ENCODE assay signal across 7 cellular contexts in genomic region chr2:80642465-80642864, GRCh38.
"Had no signal": no experiment of that assay in that cellular context is flagged by ENCODE, and none has a peak within 500 bp of the region (broad histone marks: within the 10 kb centered on the region; RNA-seq: fewer than 3 reads in every experiment).

No MANE protein-coding gene starts in this region.

- H3K4me3 ChIP-seq: GM23338 had no signal

- H3K4me2 ChIP-seq: GM23338 had no signal

- H2AFZ ChIP-seq: GM23338 had no signal

- H3K4me3 Mint-ChIP-seq: GM23338, H9, IgD-negative memory B cell had no signal

- DNase-seq: H9, HCEC 1CT, KBM-7 had no signal

- H3K9me3 Mint-ChIP-seq: GM23338, H9 had no signal

- H3K27me3 Mint-ChIP-seq: IgD-negative memory B cell had no signal

- H3K27ac Mint-ChIP-seq: GM23338, H9, IgD-negative memory B cell had no signal

- ATAC-seq: GM23338, HepG2 had no signal

- H3K4me1 Mint-ChIP-seq: GM23338, H9, IgD-negative memory B cell had no signal

- H3K36me3 Mint-ChIP-seq: IgD-negative memory B cell had no signal

- H3K27ac ChIP-seq: HL-60 had no signal
